21 cellular contexts compared by ENCODE assay signal in genomic region chr20:32661820-32662528, GRCh38. TPM values are rescaled to one million over a fixed set of nuclear protein-coding genes. Genes with fewer than 3 reads are reported as not detected.
DNase-seq lines count a peak whose midpoint lies in the region; ATAC-seq, FAIRE-seq and TF ChIP-seq lines count a peak whose summit lies in the region.
"Had no signal": no experiment of that assay in that cellular context is flagged by ENCODE, and none has a peak within 500 bp of the region (broad histone marks: within the 10 kb centered on the region; RNA-seq: fewer than 3 reads in every experiment).

No MANE protein-coding gene starts in this region.

- no peak overlapping the region for H2BK120ac ChIP-seq in H1 (replicated peaks; ENCODE audit: low read depth, low read length)

- H3K36me3 Mint-ChIP-seq in activated naive CD4-positive, alpha-beta T cell treated with anti-CD3 and anti-CD28 coated beads, Interleukin-2, amount 10 ng/mL, durations not matched to agents 7 days and 5 days: no peaks in the 10 kb centered on the region
- H3K36me3 Mint-ChIP-seq: CD4-positive, CD25-positive, alpha-beta regulatory T cell had no signal

- H3K79me2 ChIP-seq in OCI-LY7 (ENCODE audit: insufficient read depth, low read depth, low read length) (no peaks in the 10 kb centered on the region), H1 (ENCODE audit: control insufficient read depth in 1 of 2, insufficient read depth in 2 of 2, low read length in 2 of 2) (no peaks in the 10 kb centered on the region)

- H3K4me3 Mint-ChIP-seq in activated naive CD4-positive, alpha-beta T cell treated with anti-CD3 and anti-CD28 coated beads, Interleukin-2, amount 10 ng/mL, durations not matched to agents 7 days and 5 days: no peak overlapping the region
- H3K4me3 Mint-ChIP-seq: CD4-positive, CD25-positive, alpha-beta regulatory T cell had no signal

- H3K27me3 Mint-ChIP-seq in activated naive CD4-positive, alpha-beta T cell treated with anti-CD3 and anti-CD28 coated beads, Interleukin-2, amount 10 ng/mL, durations not matched to agents 7 days and 5 days: no peaks in the 10 kb centered on the region
- H3K27me3 Mint-ChIP-seq: CD4-positive, CD25-positive, alpha-beta regulatory T cell had no signal

- H3K9me2 ChIP-seq in OCI-LY7 (ENCODE audit: insufficient read depth, low read length): no peaks in the 10 kb centered on the region

- H3K4me3 ChIP-seq in A673 (ENCODE audit: low read depth, low read length, poor library complexity, severe bottlenecking) (no peak overlapping the region), H7 (ENCODE audit: insufficient read depth, low read depth, low read length) (no peak overlapping the region), OCI-LY7 (ENCODE audit: low read depth, low read length, poor library complexity, severe bottlenecking) (no peak overlapping the region), H1 (ENCODE audit: extremely low read depth in 1 of 4, insufficient read depth in 2 of 4, low read depth in 3 of 4, low read length in 4 of 4) (no peak overlapping the region)
- H3K4me3 ChIP-seq: SJCRH30 had no signal

- ATAC-seq in GM18870 (IDR thresholded peaks at IDR 0.05; ENCODE audit: unreplicated experiment): no peak

- TF ChIP-seq CTCF in A673 (conservative IDR thresholded peaks at IDR 0.05; ENCODE audit: low read depth, low read length) (peak; percentile 32; the same call in 1 of the 2 replicates), OCI-LY7 (conservative IDR thresholded peaks at IDR 0.05; ENCODE audit: low read length) (peak; percentile 30; the same call in 1 of the 2 replicates), H1 (IDR thresholded peaks at IDR 0.05; ENCODE audit: control extremely low read depth in 1 of 3, insufficient read depth in 1 of 3, low read depth in 1 of 3, low read length in 3 of 3) (peak; percentile 28 to 43 (median 35); a peak in 3 of 4 replicates)

- no peak overlapping the region for H3K14ac ChIP-seq in H1 (ENCODE audit: insufficient read length)

- 91% methylated on average over 10 of the region's 10 CpGs; no CpG with 5 or more reads in 1 of the 2 experiments for WGBS in H1 (ENCODE audit: extremely low coverage in 1 of 2, insufficient coverage in 1 of 2, insufficient read length in 1 of 2, insufficient replicate concordance in 2 of 2, low coverage in 1 of 2, low lambda C conversion rate in 2 of 2, missing lambda C conversion rate in 1 of 2), 2 experiments

- TF ChIP-seq RAD21 in H1 (IDR thresholded peaks at IDR 0.05 in 1 of 2, conservative IDR thresholded peaks at IDR 0.05 in 1 of 2; ENCODE audit: low read depth in 2 of 2, low read length in 2 of 2): peak; percentile 37 to 53

- no peak overlapping the region for H4K91ac ChIP-seq in H1 (replicated peaks; ENCODE audit: insufficient read length, low read length)

- intact Hi-C loops in A673 (cut with micrococcal nuclease; ENCODE audit: unreplicated experiment): no loop called here
- intact Hi-C loops in OCI-LY7 (cut with micrococcal nuclease; ENCODE audit: unreplicated experiment): no loop called here

- H2BK12ac ChIP-seq in H1 (ENCODE audit: low read depth, low read length): no peak overlapping the region

- no peak overlapping the region for H2BK15ac ChIP-seq in H1 (ENCODE audit: low read length)

- H3K9ac ChIP-seq in H1 (replicated peaks in 1 of 4; ENCODE audit: extremely low read depth in 1 of 4, low read depth in 3 of 4, low read length in 3 of 4): no peak overlapping the region

- TF ChIP-seq EP300 in H1 (IDR thresholded peaks at IDR 0.05; ENCODE audit: borderline replicate concordance in 1 of 2, low read depth in 2 of 2, low read length in 2 of 2): no peak

- H3K18ac ChIP-seq in H1 (ENCODE audit: extremely low read depth, low read length): no peak overlapping the region

- no peaks in the 10 kb centered on the region for H3K79me1 ChIP-seq in H1 (ENCODE audit: low read depth, low read length)

- no peak overlapping the region for H3K4me2 ChIP-seq in OCI-LY7 (ENCODE audit: low read length)
- H3K4me2 ChIP-seq in H1 (ENCODE audit: insufficient read depth in 1 of 2, low read depth in 2 of 2, low read length in 2 of 2): no peak overlapping the region

- no peak for FAIRE-seq in H1 (lab: Jason Lieb, UNC)
- no peak for FAIRE-seq in GM12891 (lab: Jason Lieb, UNC)
- FAIRE-seq: A204.1 had no signal

- H4K20me1 ChIP-seq in OCI-LY7 (ENCODE audit: insufficient read depth, low read length): no peaks in the 10 kb centered on the region
- H4K20me1 ChIP-seq in H1 (replicated peaks in 1 of 2; ENCODE audit: control insufficient read depth in 1 of 2, insufficient read depth in 2 of 2, low read length in 2 of 2): no peaks in the 10 kb centered on the region

- no peak overlapping the region for H3K27ac Mint-ChIP-seq in activated naive CD4-positive, alpha-beta T cell treated with anti-CD3 and anti-CD28 coated beads, Interleukin-2, amount 10 ng/mL, durations not matched to agents 7 days and 5 days
- H3K27ac Mint-ChIP-seq: CD4-positive, CD25-positive, alpha-beta regulatory T cell had no signal

- no peak overlapping the region for H2BK5ac ChIP-seq in H1 (ENCODE audit: low read depth, low read length)

- H3K36me3 ChIP-seq in A673 (ENCODE audit: insufficient read depth, low read length, poor library complexity, severe bottlenecking): no peaks in the 10 kb centered on the region
- no peaks in the 10 kb centered on the region for H3K36me3 ChIP-seq in H7 (replicated peaks; ENCODE audit: control insufficient read depth, insufficient read depth, low read length)
- H3K36me3 ChIP-seq in OCI-LY7 (ENCODE audit: insufficient read depth, low read length): no peaks in the 10 kb centered on the region
- H3K36me3 ChIP-seq in H1 (ENCODE audit: control insufficient read depth in 2 of 4, insufficient read depth in 4 of 4, low read length in 3 of 4): no peaks in the 10 kb centered on the region
- H3K36me3 ChIP-seq: SJCRH30 had no signal

- H3K4me1 ChIP-seq in A673 (ENCODE audit: insufficient read depth, low read length, poor library complexity, severe bottlenecking) (no peaks in the 10 kb centered on the region), OCI-LY7 (ENCODE audit: insufficient read depth, low read length, poor library complexity, severe bottlenecking) (peaks cover 21% of the 10 kb centered on the region), H1 (replicated peaks in 1 of 4; ENCODE audit: control insufficient read depth in 3 of 4, insufficient read depth in 4 of 4, low read length in 3 of 4) (no peaks in the 10 kb centered on the region; a peak in 2 of 7 replicates)

- no peak for DNase-seq in A673 (ENCODE audit: low spot score)
- DNase-seq in H7: peak; percentile 71
- no peak for DNase-seq in OCI-LY7 (ENCODE audit: low spot score)
- no peak for DNase-seq in H1 (ENCODE audit: low read depth in 1 of 2, low spot score in 2 of 2)
- DNase-seq in NCI-H2227 treated with DMSO at 0.1 percent for 48 hours (lab: John Stamatoyannopoulos, UW): no peak
- no peak for DNase-seq in GM12891 (ENCODE audit: insufficient read length, low spot score)
- no peak for DNase-seq in activated naive CD4-positive, alpha-beta T cell treated with anti-CD3 and anti-CD28 coated beads, Interleukin-2, amount 10 ng/mL, durations not matched to agents 7 days and 5 days
- DNase-seq: Calu3; CD4-positive, CD25-positive, alpha-beta regulatory T cell; DMS79 treated with DMSO at 0.1 percent for 48 hours; KG1; NCI-H1105; NCI-H187; NCI-H446 treated with DMSO at 0.1 percent for 48 hours; NCI-H82; SJCRH30 had no signal

- no peaks in the 10 kb centered on the region for H3K9me3 ChIP-seq in A673 (ENCODE audit: low read depth, low read length, poor library complexity, severe bottlenecking)
- 0 out of 2 replicates have a peak, but pooled peaks cover 11% of the 10 kb centered on the region for H3K9me3 ChIP-seq in OCI-LY7 (ENCODE audit: low read length)
- H3K9me3 ChIP-seq in H1 (ENCODE audit: insufficient read depth in 2 of 2, low read depth in 1 of 2, low read length in 1 of 2): no peaks in the 10 kb centered on the region
- H3K9me3 ChIP-seq: SJCRH30 had no signal

- H4K5ac ChIP-seq in H1 (ENCODE audit: insufficient read length, low read depth, low read length): no peak overlapping the region

- H3K23me2 ChIP-seq in H1 (ENCODE audit: low read depth, low read length): no peaks in the 10 kb centered on the region

- H3K23ac ChIP-seq in H1 (ENCODE audit: insufficient read length): no peak overlapping the region

- H4K8ac ChIP-seq in H1 (ENCODE audit: extremely low read depth, insufficient read depth, low read length): no peak overlapping the region

- H3K27me3 ChIP-seq in A673 (replicated peaks; ENCODE audit: insufficient read depth, low read depth, low read length, poor library complexity) (no peaks in the 10 kb centered on the region), H7 (ENCODE audit: control insufficient read depth, insufficient read depth, low read length) (no peaks in the 10 kb centered on the region), H1 (replicated peaks in 1 of 4; ENCODE audit: control insufficient read depth in 3 of 4, extremely low read depth in 1 of 4, insufficient read depth in 3 of 4, low read length in 3 of 4) (no peaks in the 10 kb centered on the region; a peak in 1 of 7 replicates)
- H3K27me3 ChIP-seq: SJCRH30 had no signal

- H2BK20ac ChIP-seq in H1 (ENCODE audit: low read length): no peak overlapping the region

- no peak overlapping the region for H2AK5ac ChIP-seq in H1 (ENCODE audit: low read depth, low read length)

- H3K27ac ChIP-seq in A673 (ENCODE audit: low read depth, low read length, poor library complexity, severe bottlenecking): no peak overlapping the region
- no peak overlapping the region for H3K27ac ChIP-seq in OCI-LY7 (ENCODE audit: low read depth, low read length, poor library complexity, severe bottlenecking)
- H3K27ac ChIP-seq in H1 (ENCODE audit: low read depth, low read length): no peak overlapping the region
- H3K27ac ChIP-seq: HL-60, SJCRH30 had no signal

- CTCF ChIA-PET in A673 (lab: Charles Lee) (no interaction called here), OCI-LY7 (lab: Charles Lee; ENCODE audit: unreplicated experiment) (interaction anchor here (0.6 kb wide), 2 partner anchors 12 to 50 kb away, joined by 3 read pairs; partner anchors contain the start of gene C20orf203), H1 (lab: Charles Lee; ENCODE audit: partially characterized antibody) (interaction anchor here (0.6 to 9.4 kb wide), 14 partner anchors 8 to 835 kb away, joined by 3 to 85 read pairs (median 3); partner anchors contain the start of gene C20orf203)
- CTCF ChIA-PET in activated naive CD4-positive, alpha-beta T cell treated with anti-CD3 and anti-CD28 coated beads, Interleukin-2, amount 10 ng/mL, durations not matched to agents 7 days and 5 days (lab: Charles Lee): interaction anchor here (1.2 to 1.4 kb wide), 2 partner anchors 10 to 116 kb away, joined by 3 to 5 read pairs; no protein-coding TSS in a partner anchor

- H2AFZ ChIP-seq in OCI-LY7 (ENCODE audit: low read length) (no peak overlapping the region), H1 (ENCODE audit: low read length) (no peak overlapping the region)

- H3K56ac ChIP-seq in H1 (replicated peaks; ENCODE audit: insufficient read length, low read depth, low read length): no peak overlapping the region

- H3K9me3 Mint-ChIP-seq in activated naive CD4-positive, alpha-beta T cell treated with anti-CD3 and anti-CD28 coated beads, Interleukin-2, amount 10 ng/mL, durations not matched to agents 7 days and 5 days: peaks cover 11% of the 10 kb centered on the region

- H3K4me1 Mint-ChIP-seq in activated naive CD4-positive, alpha-beta T cell treated with anti-CD3 and anti-CD28 coated beads, Interleukin-2, amount 10 ng/mL, durations not matched to agents 7 days and 5 days: peaks cover 5% of the 10 kb centered on the region

- no peak overlapping the region for H3K4ac ChIP-seq in H1 (replicated peaks; ENCODE audit: insufficient read length, low read depth, low read length)

- no peak for TF ChIP-seq POLR2A in H1 (IDR thresholded peaks at IDR 0.05; ENCODE audit: control extremely low read depth in 1 of 2, low read depth in 2 of 2, low read length in 2 of 2)
- TF ChIP-seq POLR2A in GM12891 (IDR thresholded peaks at IDR 0.05; ENCODE audit: low read depth, low read length): no peak

- POLR2A ChIA-PET in A673 (lab: Charles Lee; ENCODE audit: low non-redundant PET) (no interaction called here), OCI-LY7 (lab: Charles Lee) (interaction anchor here (0.6 to 1.8 kb wide), 2 partner anchors 11 to 14 kb away, joined by 3 to 5 read pairs; no protein-coding TSS in a partner anchor), H1 (lab: Charles Lee; ENCODE audit: partially characterized antibody) (no interaction called here)

- BruUV-seq in A673 (replicated peaks; lab: Mats Ljungman, UMichigan) (no TSS peak), OCI-LY7 (replicated peaks; lab: Mats Ljungman, UMichigan) (no TSS peak)

RNA-seq across cellular contexts. Expression of gene C20orf203, which starts 11.8 kb away (rescaled TPM):
- not detected in 2 replicates for total RNA-seq in A673 (2021)
- total RNA-seq in H7 (2014; rRNA removed; shearing (Covaris generic)): 0.03 and 0.30 TPM in 2 replicates
- total RNA-seq in OCI-LY7 (2014; rRNA removed; shearing (Covaris generic)): 0.47 and 0.70 TPM in 2 replicates
- 1.3 and 1.4 TPM in 2 replicates for total RNA-seq in OCI-LY7 (2022)
- total RNA-seq in H1 (2021; fragmentation: NEBNext Ultra II Directional; extraction: Animal tissue kit (Norgen Biotek cat#: 25700)): not detected in 2 replicates
- polyA plus RNA-seq in H1 (2011; rRNA removed): 0.03 and 0.08 TPM in 2 replicates
- polyA plus RNA-seq in H1 (2011; cell fraction: cytosol; rRNA removed): 0.06 TPM
- polyA plus RNA-seq in H1 (2011; cell fraction: nucleus; rRNA removed): 0.26 TPM
- 0.06 to 0.12 TPM in 2 of 4 replicates, not detected in the others for polyA plus RNA-seq in H1 (2012, experiment 1 of 2)
- polyA plus RNA-seq in H1 (2012, experiment 2 of 2): not detected
- 0.08 TPM for polyA plus RNA-seq in H1 (2013, experiment 1 of 2)
- 0.02 TPM for polyA plus RNA-seq in H1 (2013, experiment 2 of 2)
- polyA minus RNA-seq in H1 (2011; rRNA and poly(A)+ RNA removed): 0.06 and 0.22 TPM in 2 replicates
- not detected for polyA minus RNA-seq in H1 (2011; cell fraction: cytosol; rRNA and poly(A)+ RNA removed)
- 0.40 TPM for polyA minus RNA-seq in H1 (2011; cell fraction: nucleus; rRNA and poly(A)+ RNA removed)
- polyA plus RNA-seq in GM12891 (2012; ENCODE audit: low read depth, missing spikeins): not detected
- total RNA-seq: Calu3, MCF 10A, RPMI7951, SJCRH30 had no signal
